ENCODE assay signal across 20 cellular contexts in genomic region chr10:61812052-61812721, GRCh38.
A peak's percentile ranks its signal among the peaks of the same experiment; 100 is the strongest.
DNase-seq lines count a peak whose midpoint lies in the region; ATAC-seq and TF ChIP-seq lines count a peak whose summit lies in the region.
"Had no signal": no experiment of that assay in that cellular context is flagged by ENCODE, and none has a peak within 500 bp of the region (broad histone marks: within the 10 kb centered on the region; RNA-seq: fewer than 3 reads in every experiment).

No MANE protein-coding gene starts in this region.

- H3K36me3 ChIP-seq in uterus (no peaks in the 10 kb centered on the region), aorta (ENCODE audit: control insufficient read depth in 1 of 2, insufficient read depth in 2 of 2, low read length in 1 of 2) (peaks cover 0 to 2% of the 10 kb centered on the region in 2 donors)
- H3K36me3 ChIP-seq: BLaER1 treated with 17β-estradiol and CSF1 and Interleukin-3, amounts not matched to agents 10 nM and 100 nM; spleen; stomach had no signal

- H3K27ac Mint-ChIP-seq in stimulated activated memory B cell treated with anti-CD40 and anti-IgM and Interleukin-4, amounts not matched to agents 10 μg/mL and 1 μg/mL and 100 μg/mL, for 72 hours: no peak overlapping the region
- H3K27ac Mint-ChIP-seq: activated T-cell treated with anti-CD3 and anti-CD28 coated beads, Interleukin-2, amount 50 U/mL, for 24 hours; progenitor cell of endocrine pancreas had no signal

- no peak for TF ChIP-seq POLR2A in uterus (IDR thresholded peaks at IDR 0.05)

- intact Hi-C loops in uterus (cut with DNase I; ENCODE audit: low total_unique reads): no loop called here
- intact Hi-C loops in aorta (cut with DNase I): no loop called here

- H3K27me3 ChIP-seq in uterus (peaks cover 0 to 2% of the 10 kb centered on the region in 2 donors), aorta (ENCODE audit: control insufficient read depth in 1 of 2, insufficient read depth in 2 of 2, low read length in 1 of 2) (no peaks in the 10 kb centered on the region)
- H3K27me3 ChIP-seq: BLaER1 treated with 17β-estradiol and CSF1 and Interleukin-3, amounts not matched to agents 10 nM and 100 nM; spleen; stomach had no signal

- no peak for TF ChIP-seq CTCF in uterus (IDR thresholded peaks at IDR 0.05)

- no peaks in the 10 kb centered on the region for H3K36me3 Mint-ChIP-seq in stimulated activated memory B cell treated with anti-CD40 and anti-IgM and Interleukin-4, amounts not matched to agents 10 μg/mL and 1 μg/mL and 100 μg/mL, for 72 hours

- H3K27me3 Mint-ChIP-seq in stimulated activated memory B cell treated with anti-CD40 and anti-IgM and Interleukin-4, amounts not matched to agents 10 μg/mL and 1 μg/mL and 100 μg/mL, for 72 hours: no peaks in the 10 kb centered on the region
- H3K27me3 Mint-ChIP-seq: activated T-cell treated with anti-CD3 and anti-CD28 coated beads, Interleukin-2, amount 50 U/mL, for 24 hours had no signal

- H3K4me3 ChIP-seq in uterus: no peak overlapping the region
- H3K4me3 ChIP-seq in aorta (ENCODE audit: low read length in 2 of 2): no peak overlapping the region
- H3K4me3 ChIP-seq: BLaER1 treated with 17β-estradiol and CSF1 and Interleukin-3, amounts not matched to agents 10 nM and 100 nM; spleen; stomach had no signal

- WGBS in aorta, 2 donors: 93 to 98% methylated on average over 5 of the region's 5 CpGs

- no peak overlapping the region for H3K27ac ChIP-seq in uterus
- H3K27ac ChIP-seq in aorta (ENCODE audit: low read depth in 1 of 2, low read length in 2 of 2): no peak overlapping the region
- H3K27ac ChIP-seq: BLaER1 treated with 17β-estradiol and CSF1 and Interleukin-3, amounts not matched to agents 10 nM and 100 nM; epithelial cell of prostate; spleen; stomach had no signal

- ATAC-seq in GM18867 (IDR thresholded peaks at IDR 0.05; ENCODE audit: unreplicated experiment) (peak; percentile 78), GM21447 (IDR thresholded peaks at IDR 0.05; ENCODE audit: unreplicated experiment) (peak; percentile 63), HG03432 (IDR thresholded peaks at IDR 0.05; ENCODE audit: unreplicated experiment) (peak; percentile 75), aorta (ENCODE audit: low FRiP score) (no peak)
- peak; percentile 47 for ATAC-seq in stimulated activated memory B cell treated with anti-CD40 and anti-IgM and Interleukin-4, amounts not matched to agents 10 μg/mL and 1 μg/mL and 100 μg/mL, for 72 hours
- ATAC-seq: Right ventricle myocardium inferior had no signal

- H3K4me1 ChIP-seq in uterus: no peaks in the 10 kb centered on the region
- no peaks in the 10 kb centered on the region for H3K4me1 ChIP-seq in aorta (ENCODE audit: control insufficient read depth in 1 of 2, insufficient read depth in 2 of 2, low read length in 2 of 2)
- H3K4me1 ChIP-seq: BLaER1 treated with 17β-estradiol and CSF1 and Interleukin-3, amounts not matched to agents 10 nM and 100 nM; spleen; stomach had no signal

- H3K9me3 ChIP-seq in uterus: no peaks in the 10 kb centered on the region
- H3K9me3 ChIP-seq in aorta (ENCODE audit: control insufficient read depth, low read length): no peaks in the 10 kb centered on the region
- H3K9me3 ChIP-seq: BLaER1 treated with 17β-estradiol and CSF1 and Interleukin-3, amounts not matched to agents 10 nM and 100 nM; spleen; stomach had no signal

- no peaks in the 10 kb centered on the region for H3K9me3 Mint-ChIP-seq in stimulated activated memory B cell treated with anti-CD40 and anti-IgM and Interleukin-4, amounts not matched to agents 10 μg/mL and 1 μg/mL and 100 μg/mL, for 72 hours
- H3K9me3 Mint-ChIP-seq: activated T-cell treated with anti-CD3 and anti-CD28 coated beads, Interleukin-2, amount 50 U/mL, for 24 hours had no signal

- H3K4me3 Mint-ChIP-seq in stimulated activated memory B cell treated with anti-CD40 and anti-IgM and Interleukin-4, amounts not matched to agents 10 μg/mL and 1 μg/mL and 100 μg/mL, for 72 hours: no peak overlapping the region
- H3K4me3 Mint-ChIP-seq: activated T-cell treated with anti-CD3 and anti-CD28 coated beads, Interleukin-2, amount 50 U/mL, for 24 hours had no signal

- DNase-seq in uterus (no peak), GDM1 (lab: John Stamatoyannopoulos, UW) (no peak), aorta (no peak)
- DNase-seq: activated T-cell treated with anti-CD3 and anti-CD28 coated beads, Interleukin-2, amount 50 U/mL, for 24 hours; amygdala; DMS53; HCEC 1CT; MM.1S; NCI-H2081; NCI-H82; spleen; stomach had no signal

- peaks cover 12% of the 10 kb centered on the region for H3K4me1 Mint-ChIP-seq in stimulated activated memory B cell treated with anti-CD40 and anti-IgM and Interleukin-4, amounts not matched to agents 10 μg/mL and 1 μg/mL and 100 μg/mL, for 72 hours
